ENCODE assay signal across 10 cellular contexts in genomic region chr7:116955340-116955739, GRCh38. TPM values are rescaled to one million over a fixed set of nuclear protein-coding genes. Genes with fewer than 3 reads are reported as not detected.
DNase-seq lines count a peak whose midpoint lies in the region; ATAC-seq and TF ChIP-seq lines count a peak whose summit lies in the region.
"Had no signal": no experiment of that assay in that cellular context is flagged by ENCODE, and none has a peak within 500 bp of the region (broad histone marks: within the 10 kb centered on the region; RNA-seq: fewer than 3 reads in every experiment).

No MANE protein-coding gene starts in this region.

- no TSS peak for BruUV-seq in Caco-2 (replicated peaks; lab: Mats Ljungman, UMichigan)

- H3K27ac Mint-ChIP-seq in Caco-2 (ENCODE audit: unreplicated experiment): peak overlapping the region; percentile 94
- H3K27ac Mint-ChIP-seq in nephron progenitor cell: no peak overlapping the region

- peaks cover 62% of the 10 kb centered on the region for H3K79me2 ChIP-seq in MM.1S (ENCODE audit: low read length)

- DNase-seq in Caco-2: no peak
- no peak for DNase-seq in MM.1S
- DNase-seq in coronary artery (ENCODE audit: low spot score): no peak
- DNase-seq in nephron progenitor cell: no peak
- no peak for DNase-seq in Peyer's patch
- DNase-seq in GM03348 (ENCODE audit: low spot score): no peak
- DNase-seq in GM19238 (ENCODE audit: insufficient read length, low spot score): no peak
- DNase-seq: amniotic stem cell had no signal

- H3K4me1 Mint-ChIP-seq in Caco-2 (ENCODE audit: low read depth, unreplicated experiment) (peaks cover 18% of the 10 kb centered on the region), nephron progenitor cell (peaks cover 51% of the 10 kb centered on the region)

- peaks cover 12% of the 10 kb centered on the region for H3K4me1 ChIP-seq in Caco-2
- peaks cover 15% of the 10 kb centered on the region for H3K4me1 ChIP-seq in MM.1S (ENCODE audit: low read length)
- peaks cover 0 to 27% (median 5%) of the 10 kb centered on the region in 4 donors for H3K4me1 ChIP-seq in Peyer's patch

- H3K9me2 ChIP-seq in MM.1S (replicated peaks; ENCODE audit: insufficient read depth, low read length): no peaks in the 10 kb centered on the region

- POLR2A ChIA-PET in Caco-2 (lab: Charles Lee): no interaction called here

- no peak overlapping the region for H3K27ac ChIP-seq in MM.1S (ENCODE audit: low read length)
- H3K27ac ChIP-seq in coronary artery: peak overlapping the region; percentile 100
- peak overlapping the region in 1 of 4 donors; percentile 33 for H3K27ac ChIP-seq in Peyer's patch

- no peak for ATAC-seq in GM18873 (IDR thresholded peaks at IDR 0.05; ENCODE audit: low FRiP score, unreplicated experiment)
- ATAC-seq: left lobe of liver had no signal

- H3F3A ChIP-seq in MM.1S (ENCODE audit: insufficient read depth, low read length): peaks cover 5% of the 10 kb centered on the region

- TF ChIP-seq POLR2A in Peyer's patch (IDR thresholded peaks at IDR 0.05): no peak

- H3K9me3 Mint-ChIP-seq in Caco-2 (ENCODE audit: unreplicated experiment) (no peaks in the 10 kb centered on the region), nephron progenitor cell (no peaks in the 10 kb centered on the region)

- H3K36me3 Mint-ChIP-seq in Caco-2 (ENCODE audit: insufficient read depth, unreplicated experiment) (peaks cover 14% of the 10 kb centered on the region), nephron progenitor cell (ENCODE audit: low read depth) (peaks cover 4% of the 10 kb centered on the region)

- H4K20me1 ChIP-seq in MM.1S (ENCODE audit: insufficient read depth, low read length): no peaks in the 10 kb centered on the region

- CTCF ChIA-PET in Caco-2 (lab: Charles Lee): no interaction called here

- TF ChIP-seq CTCF in Caco-2 (IDR thresholded peaks at IDR 0.05; ENCODE audit: insufficient read depth in 1 of 2, low read depth in 1 of 2, low read length in 1 of 2, severe bottlenecking in 1 of 2, unreplicated experiment in 1 of 2) (no peak), MM.1S (IDR thresholded peaks at IDR 0.05; ENCODE audit: low read length) (no peak), coronary artery (IDR thresholded peaks at IDR 0.05) (no peak), nephron progenitor cell (IDR thresholded peaks at IDR 0.05) (no peak), Peyer's patch (IDR thresholded peaks at IDR 0.05) (no peak)

- H3K4me2 ChIP-seq in MM.1S (ENCODE audit: low read depth, low read length): 0 out of 2 replicates have a peak overlapping the region, but pooled peaks have one; percentile 77

- H3K27me3 ChIP-seq in Caco-2 (replicated peaks; ENCODE audit: control insufficient read depth, insufficient read depth, low read length) (no peaks in the 10 kb centered on the region), MM.1S (replicated peaks; ENCODE audit: insufficient read depth, low read length) (no peaks in the 10 kb centered on the region), Peyer's patch (no peaks in the 10 kb centered on the region)

- peak overlapping the region; percentile 94 for H3K4me3 Mint-ChIP-seq in Caco-2 (ENCODE audit: unreplicated experiment)
- H3K4me3 Mint-ChIP-seq in nephron progenitor cell: peak overlapping the region; percentile 95

- H3K4me3 ChIP-seq in Caco-2 (ENCODE audit: low read depth, low read length): peak overlapping the region; percentile 91
- H3K4me3 ChIP-seq in MM.1S (ENCODE audit: low read length): no peak overlapping the region
- H3K4me3 ChIP-seq in coronary artery: peak overlapping the region; percentile 97
- H3K4me3 ChIP-seq in Peyer's patch: no peak overlapping the region

- H3K27me3 Mint-ChIP-seq in Caco-2 (ENCODE audit: insufficient read depth, unreplicated experiment) (no peaks in the 10 kb centered on the region), nephron progenitor cell (ENCODE audit: low read depth, poor library complexity) (no peaks in the 10 kb centered on the region)

- no peak overlapping the region for H2AFZ ChIP-seq in MM.1S (ENCODE audit: low read length)

- intact Hi-C loops in Caco-2 (cut with micrococcal nuclease; ENCODE audit: unreplicated experiment): no loop called here

- H3K36me3 ChIP-seq in Caco-2 (ENCODE audit: control insufficient read depth, insufficient read depth, low read length) (no peaks in the 10 kb centered on the region), MM.1S (replicated peaks; ENCODE audit: insufficient read depth, low read length) (no peaks in the 10 kb centered on the region), Peyer's patch (no peaks in the 10 kb centered on the region)

- H3K9ac ChIP-seq in MM.1S (ENCODE audit: low read length): no peak overlapping the region

- no peaks in the 10 kb centered on the region for H3K9me3 ChIP-seq in Caco-2
- no peaks in the 10 kb centered on the region for H3K9me3 ChIP-seq in MM.1S (replicated peaks; ENCODE audit: insufficient read depth, low read length)
- H3K9me3 ChIP-seq in Peyer's patch: no peaks in the 10 kb centered on the region

RNA-seq across cellular contexts. Expression of gene ST7, which starts 2.0 kb away (rescaled TPM):
- total RNA-seq in Caco-2 (2022): 38.2 and 41.6 TPM in 2 replicates
- 10 to 100 TPM; 26.8 to 39.6 (median 29.8) TPM for total RNA-seq in Peyer's patch

Comparison
In these comparisons a context has a peak if more than half of its experiments do, and no peak if none do; other contexts are left out.
1. H3K4me3 ChIP-seq: peak in Caco-2 (single experiment) and coronary artery (single experiment); none in MM.1S (single experiment) and Peyer's patch (0 of 4).